ENCODE assay signal across 15 cellular contexts in the genomic region with DNA sequence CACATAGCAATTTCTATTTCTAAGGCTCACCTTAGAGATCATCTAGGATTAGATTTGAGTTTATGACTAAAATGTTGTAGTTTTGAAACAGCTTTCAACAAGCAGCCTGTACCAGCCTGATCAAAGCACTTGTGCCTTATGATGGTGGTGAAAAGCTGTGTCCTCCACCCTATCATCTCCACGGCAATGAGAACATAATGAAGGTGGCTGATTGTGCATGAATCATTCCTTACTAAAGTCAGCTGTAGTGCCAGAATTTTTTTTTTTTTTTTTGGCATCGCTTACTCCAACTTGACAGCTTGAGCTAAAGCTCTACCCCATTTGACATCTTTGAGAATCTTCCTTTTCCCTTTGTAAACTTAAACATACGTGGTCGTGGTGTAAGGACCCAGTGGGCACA.
"Had no signal": no experiment of that assay in that cellular context is flagged by ENCODE, and none has a peak within 500 bp of the region (broad histone marks: within the 10 kb centered on the region; RNA-seq: fewer than 3 reads in every experiment).

No MANE protein-coding gene starts in this region.

- DNase-seq: activated B cell treated with CpG ODN at 0.5 μM for 24 hours; activated CD4-positive, alpha-beta T cell treated with anti-CD3 and anti-CD28 coated beads, Interleukin-2, amount 50 U/mL, for 1 hour; activated CD8-positive, alpha-beta T cell treated with anti-CD3 and anti-CD28 coated beads for 36 hours; activated naive CD4-positive, alpha-beta T cell; activated T-cell treated with anti-CD3 and anti-CD28 coated beads, Interleukin-2, amount 50 U/mL, for 4 hours; central memory CD4-positive, alpha-beta T cell; islet precursor cell; left ventricle myocardium inferior; mesendoderm; natural killer cell; occipital lobe; right cardiac atrium; stimulated activated CD4-positive, alpha-beta T cell treated with anti-CD3 and anti-CD28 coated beads, Interleukin-15, amount 100 ng/mL, for 24 hours; stimulated activated CD4-positive, alpha-beta T cell treated with anti-CD3 and anti-CD28 coated beads, Interleukin-2, amount 100 ng/mL, for 24 hours; stimulated activated naive CD4-positive, alpha-beta T cell treated with Interleukin-2 at 50 U/mL for 16 hours had no signal
